ENCODE assay signal across 40 cellular contexts in the genomic region with DNA sequence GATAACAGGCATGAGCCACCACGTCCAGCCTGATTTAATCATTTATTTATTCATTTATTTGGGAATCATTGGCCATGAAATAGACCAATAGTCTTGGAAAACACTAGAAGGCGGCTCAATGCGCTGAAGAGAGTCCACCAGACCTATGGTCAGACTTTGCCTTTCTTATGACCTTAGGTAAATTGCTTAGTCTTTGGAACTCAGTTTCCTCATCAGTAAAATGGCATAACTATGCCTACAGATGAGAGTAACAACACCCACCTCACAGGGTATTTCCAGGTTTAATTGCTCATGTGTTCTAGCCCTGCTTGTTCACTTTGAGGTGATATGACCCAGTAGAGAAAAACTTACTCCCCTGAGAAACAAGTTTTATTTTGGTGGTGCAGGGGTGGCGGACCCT.
"Had no signal": no experiment of that assay in that cellular context is flagged by ENCODE, and none has a peak within 500 bp of the region (broad histone marks: within the 10 kb centered on the region; RNA-seq: fewer than 3 reads in every experiment).

No MANE protein-coding gene starts in this region.

- H3K9me3 Mint-ChIP-seq: activated naive CD4-positive, alpha-beta T cell treated with anti-CD3 and anti-CD28 coated beads, Interleukin-2, amount 50 U/mL, for 24 hours; central memory CD8-positive, alpha-beta T cell had no signal

- ATAC-seq: activated naive CD4-positive, alpha-beta T cell treated with anti-CD3 and anti-CD28 coated beads, Interleukin-2, amount 50 U/mL, for 72 hours; activated naive CD8-positive, alpha-beta T cell treated with anti-CD3 and anti-CD28 coated beads, Interleukin-2, amount 50 U/mL, for 24 hours; activated T-cell treated with anti-CD3 and anti-CD28 coated beads, Interleukin-2, amount 50 U/mL, for 4 hours; activated T-cell treated with anti-CD3 and anti-CD28 coated beads, Interleukin-2, amount 50 U/mL, for 72 hours; activated T-helper 17 cell treated with anti-CD3 and anti-CD28 coated beads, Interleukin-2, amount 50 U/mL, for 72 hours; body of pancreas had no signal

- H3K27ac Mint-ChIP-seq: activated naive CD4-positive, alpha-beta T cell treated with anti-CD3 and anti-CD28 coated beads for 36 hours; activated naive CD4-positive, alpha-beta T cell treated with anti-CD3 and anti-CD28 coated beads, Interleukin-2, amount 10 ng/mL, durations not matched to agents 7 days and 5 days; activated naive CD4-positive, alpha-beta T cell treated with anti-CD3 and anti-CD28 coated beads, Interleukin-2, amount 50 U/mL, for 24 hours; activated naive CD4-positive, alpha-beta T cell treated with anti-CD3 and anti-CD28 coated beads, Interleukin-2, amount 50 U/mL, for 72 hours; activated naive CD8-positive, alpha-beta T cell; activated naive CD8-positive, alpha-beta T cell treated with anti-CD3 and anti-CD28 coated beads for 36 hours; activated naive CD8-positive, alpha-beta T cell treated with anti-CD3 and anti-CD28 coated beads, Interleukin-2, amount 10 ng/mL, durations not matched to agents 7 days and 5 days; activated naive CD8-positive, alpha-beta T cell treated with anti-CD3 and anti-CD28 coated beads, Interleukin-2, amount 50 U/mL, for 24 hours; activated T-cell treated with anti-CD3 and anti-CD28 coated beads, Interleukin-2, amount 50 U/mL, for 24 hours; activated T-cell treated with anti-CD3 and anti-CD28 coated beads, Interleukin-2, amount 50 U/mL, for 72 hours; activated T-helper 1 cell treated with anti-CD3 and anti-CD28 coated beads, Interleukin-12 subunit alpha, Interleukin-12 subunit beta, Interleukin-2, Interleukin-4 antibody, amounts not matched to agents 30 ng/mL and 10 ng/mL and 1 ng/mL, durations not matched to agents 14 hours and 24 hours and 36 hours; activated T-helper 17 cell treated with anti-CD3 and anti-CD28 coated beads, Interleukin-2, amount 50 U/mL, for 72 hours; activated T-helper 2 cell treated with anti-CD3 and anti-CD28 coated beads, Interferon-gamma antibody, Interleukin-2, Interleukin-4, amounts not matched to agents 10 μg/mL and 5 μg/mL and 100 μg/mL, durations not matched to agents 14 hours and 24 hours and 36 hours had no signal

- H3K4me3 ChIP-seq: adrenal gland, ascending aorta, body of pancreas, breast epithelium, cardiac muscle cell had no signal

- H3K4me1 ChIP-seq: body of pancreas, breast epithelium had no signal

- DNase-seq: activated effector memory CD4-positive, alpha-beta T cell treated with anti-CD3 and anti-CD28 coated beads, Interleukin-2, amount 50 U/mL, for 16 hours; activated effector memory CD4-positive, alpha-beta T cell treated with Interleukin-2 at 50 U/mL for 16 hours; activated gamma-delta T cell; activated gamma-delta T cell treated with Interleukin-2 at 50 U/mL for 16 hours; activated naive CD4-positive, alpha-beta T cell; activated naive CD4-positive, alpha-beta T cell treated with anti-CD3 and anti-CD28 coated beads for 36 hours; activated naive CD4-positive, alpha-beta T cell treated with anti-CD3 and anti-CD28 coated beads, Interleukin-2, amount 10 ng/mL, durations not matched to agents 7 days and 5 days; activated naive CD4-positive, alpha-beta T cell treated with anti-CD3 and anti-CD28 coated beads, Interleukin-2, amount 50 U/mL, for 16 hours; activated naive CD4-positive, alpha-beta T cell treated with Interleukin-2 at 50 U/mL for 16 hours; activated naive CD8-positive, alpha-beta T cell treated with anti-CD3 and anti-CD28 coated beads for 36 hours; activated naive CD8-positive, alpha-beta T cell treated with anti-CD3 and anti-CD28 coated beads, Interleukin-2, amount 10 ng/mL, durations not matched to agents 7 days and 5 days; activated naive CD8-positive, alpha-beta T cell treated with anti-CD3 and anti-CD28 coated beads, Interleukin-2, amount 50 U/mL, for 24 hours; activated T-cell treated with anti-CD3 and anti-CD28 coated beads, Interleukin-2, amount 50 U/mL, for 1 hour; activated T-cell treated with anti-CD3 and anti-CD28 coated beads, Interleukin-2, amount 50 U/mL, for 24 hours; activated T-cell treated with anti-CD3 and anti-CD28 coated beads, Interleukin-2, amount 50 U/mL, for 4 hours; activated T-cell treated with anti-CD3 and anti-CD28 coated beads, Interleukin-2, amount 50 U/mL, for 48 hours; activated T-cell treated with anti-CD3 and anti-CD28 coated beads, Interleukin-2, amount 50 U/mL, for 72 hours; amniotic stem cell; amygdala; anterior cingulate cortex; aorta; body of pancreas; brain microvascular endothelial cell; caudate nucleus; central memory CD4-positive, alpha-beta T cell; cerebellar nuclear complex had no signal

- H3K9me3 ChIP-seq: adrenal gland had no signal

- H3K27me3 ChIP-seq: adrenal gland, ascending aorta, body of pancreas, brain microvascular endothelial cell, breast epithelium, cardiac muscle cell had no signal

- H3K27ac ChIP-seq: ascending aorta, body of pancreas, brain microvascular endothelial cell, breast epithelium, cardiac muscle cell had no signal

- H3K36me3 ChIP-seq: adrenal gland, ascending aorta, brain microvascular endothelial cell, breast epithelium, cardiac muscle cell had no signal

- H3K36me3 Mint-ChIP-seq: activated naive CD4-positive, alpha-beta T cell treated with anti-CD3 and anti-CD28 coated beads, Interleukin-2, amount 10 ng/mL, durations not matched to agents 7 days and 5 days; activated naive CD4-positive, alpha-beta T cell treated with anti-CD3 and anti-CD28 coated beads, Interleukin-2, amount 50 U/mL, for 24 hours; activated naive CD8-positive, alpha-beta T cell; activated naive CD8-positive, alpha-beta T cell treated with anti-CD3 and anti-CD28 coated beads, Interleukin-2, amount 10 ng/mL, durations not matched to agents 7 days and 5 days; brain had no signal

- H3K4me1 Mint-ChIP-seq: activated naive CD4-positive, alpha-beta T cell treated with anti-CD3 and anti-CD28 coated beads, Interleukin-2, amount 10 ng/mL, durations not matched to agents 7 days and 5 days; activated naive CD4-positive, alpha-beta T cell treated with anti-CD3 and anti-CD28 coated beads, Interleukin-2, amount 50 U/mL, for 24 hours; central memory CD8-positive, alpha-beta T cell had no signal

- FAIRE-seq: astrocyte, bronchial epithelial cell had no signal

- H3K4me3 Mint-ChIP-seq: activated naive CD4-positive, alpha-beta T cell treated with anti-CD3 and anti-CD28 coated beads for 36 hours; activated naive CD4-positive, alpha-beta T cell treated with anti-CD3 and anti-CD28 coated beads, Interleukin-2, amount 10 ng/mL, durations not matched to agents 7 days and 5 days; activated naive CD4-positive, alpha-beta T cell treated with anti-CD3 and anti-CD28 coated beads, Interleukin-2, amount 50 U/mL, for 24 hours; activated naive CD8-positive, alpha-beta T cell; activated naive CD8-positive, alpha-beta T cell treated with anti-CD3 and anti-CD28 coated beads for 36 hours; activated naive CD8-positive, alpha-beta T cell treated with anti-CD3 and anti-CD28 coated beads, Interleukin-2, amount 10 ng/mL, durations not matched to agents 7 days and 5 days; activated naive CD8-positive, alpha-beta T cell treated with anti-CD3 and anti-CD28 coated beads, Interleukin-2, amount 50 U/mL, for 24 hours; activated T-cell treated with anti-CD3 and anti-CD28 coated beads, Interleukin-2, amount 50 U/mL, for 24 hours; activated T-cell treated with anti-CD3 and anti-CD28 coated beads, Interleukin-2, amount 50 U/mL, for 4 hours; activated T-cell treated with anti-CD3 and anti-CD28 coated beads, Interleukin-2, amount 50 U/mL, for 72 hours; activated T-helper 1 cell treated with anti-CD3 and anti-CD28 coated beads, Interleukin-12 subunit alpha, Interleukin-12 subunit beta, Interleukin-2, Interleukin-4 antibody, amounts not matched to agents 30 ng/mL and 10 ng/mL and 1 ng/mL, durations not matched to agents 14 hours and 24 hours and 36 hours; activated T-helper 17 cell treated with anti-CD3 and anti-CD28 coated beads, Interleukin-2, amount 50 U/mL, for 72 hours; brain; central memory CD8-positive, alpha-beta T cell had no signal
